ENCODE assay signal across 12 cellular contexts in the genomic region with DNA sequence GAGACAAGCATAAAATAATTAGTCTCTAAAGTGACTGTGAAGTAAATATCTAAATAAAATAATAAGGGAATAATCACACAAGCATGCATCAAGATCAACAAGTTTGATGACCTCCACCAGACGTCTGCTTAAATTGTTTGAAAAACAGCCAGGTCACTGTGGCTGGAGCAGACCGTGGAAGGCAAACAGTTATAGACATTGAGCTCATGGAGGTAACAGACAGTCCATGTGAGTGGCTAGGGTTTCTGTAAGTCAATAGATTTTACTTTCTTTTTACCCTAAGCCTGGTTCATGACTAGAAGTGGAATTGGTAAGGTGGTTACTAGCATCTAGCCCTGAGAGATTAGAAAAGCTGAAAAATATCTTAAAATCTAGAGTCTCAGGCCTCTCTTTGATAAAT. TPM values are rescaled to one million over a fixed set of nuclear protein-coding genes. Genes with fewer than 3 reads are reported as not detected.
DNase-seq lines count a peak whose midpoint lies in the region; ATAC-seq lines count a peak whose summit lies in the region.
"Not testable (repeated sequence)": the region's sequence is repeated elsewhere in the genome, so short reads cannot be mapped to it uniquely, and the experiment has no call there.
"Had no signal": no experiment of that assay in that cellular context is flagged by ENCODE, and none has a peak within 500 bp of the region (broad histone marks: within the 10 kb centered on the region; RNA-seq: fewer than 3 reads in every experiment).

No MANE protein-coding gene starts in this region.

- peak; percentile 71 for ATAC-seq in left lobe of liver

- DNase-seq in left lobe of liver (ENCODE audit: low spot score), result not testable (repeated sequence)

RNA-seq across cellular contexts. Expression of gene CDY1, which starts 51.2 kb away (rescaled TPM):
- total RNA-seq in left lobe of liver, result not detected
- total RNA-seq: A172; A673; B cell; Caco-2; Calu3; CD4-positive, alpha-beta memory T cell; CD4-positive, alpha-beta T cell; CD4-positive, CD25-positive, alpha-beta regulatory T cell; CD8-positive, alpha-beta memory T cell; CD8-positive, alpha-beta T cell; Daoy had no signal
